8 cellular contexts compared by ENCODE assay signal in genomic region chr9:34647651-34648050, GRCh38. TPM values are rescaled to one million over a fixed set of nuclear protein-coding genes. Genes with fewer than 3 reads are reported as not detected.
A peak's percentile ranks its signal among the peaks of the same experiment; 100 is the strongest.
DNase-seq lines count a peak whose midpoint lies in the region; ATAC-seq and TF ChIP-seq lines count a peak whose summit lies in the region.

No MANE protein-coding gene starts in this region.

- no peak for TF ChIP-seq POLR2A in adrenal gland (IDR thresholded peaks at IDR 0.05)
- TF ChIP-seq POLR2A in lower leg skin (IDR thresholded peaks at IDR 0.05): no peak

- H3K36me3 ChIP-seq in adrenal gland (replicated peaks in 1 of 2) (peaks cover 0 to 26% of the 10 kb centered on the region in 2 donors), tibial artery (peaks cover 8 to 17% (median 16%) of the 10 kb centered on the region in 3 donors)

- DNase-seq in activated effector memory CD4-positive, alpha-beta T cell treated with anti-CD3 and anti-CD28 coated beads, Interleukin-2, amount 50 U/mL, for 16 hours: peak; percentile 66
- DNase-seq in activated effector memory CD4-positive, alpha-beta T cell treated with Interleukin-2 at 50 U/mL for 16 hours: no peak
- DNase-seq in adrenal gland (peak in 2 of 7 donors; percentile 44 to 64), lower leg skin (ENCODE audit: low spot score in 2 of 2) (no peak), tibial artery (no peak), NOMO-1 treated with dmso at 0.1 percent for 144 hours (lab: John Stamatoyannopoulos, UW; ENCODE audit: unreplicated experiment) (no peak), head of caudate nucleus (no peak)

- H3K27ac ChIP-seq in adrenal gland (peak overlapping the region in 2 of 5 donors; percentile 92 to 96), tibial artery (peak overlapping the region; percentile 89 to 94)

- no peaks in the 10 kb centered on the region for H3K27me3 ChIP-seq in adrenal gland
- no peaks in the 10 kb centered on the region for H3K27me3 ChIP-seq in tibial artery

- TF ChIP-seq CTCF in adrenal gland (IDR thresholded peaks at IDR 0.05) (no peak), lower leg skin (IDR thresholded peaks at IDR 0.05) (no peak), tibial artery (IDR thresholded peaks at IDR 0.05) (no peak)

- no peak for ATAC-seq in HG03139 (IDR thresholded peaks at IDR 0.05; ENCODE audit: unreplicated experiment)

- H3K9me3 ChIP-seq in adrenal gland (replicated peaks in 1 of 3): no peaks in the 10 kb centered on the region
- H3K9me3 ChIP-seq in tibial artery: no peaks in the 10 kb centered on the region

- H3K4me1 ChIP-seq in adrenal gland (replicated peaks in 1 of 2): peaks cover 36 to 39% of the 10 kb centered on the region in 2 donors
- H3K4me1 ChIP-seq in tibial artery: peaks cover 2 to 43% (median 38%) of the 10 kb centered on the region in 4 donors

- intact Hi-C loops in adrenal gland (cut with DNase I) (no loop called here), lower leg skin (cut with DNase I; ENCODE audit: low total_unique reads) (no loop called here), tibial artery (cut with DNase I; ENCODE audit: low total_unique reads) (no loop called here), head of caudate nucleus (cut with DNase I) (no loop called here)

- WGBS in adrenal gland, 4 donors: 34 to 66% (median 36%) methylated on average over 4 to 10 of the region's 10 CpGs
- WGBS in lower leg skin, 2 donors: 37 to 40% methylated on average over 10 of the region's 10 CpGs

- H3K4me3 ChIP-seq in adrenal gland: peak overlapping the region in 3 of 4 donors; percentile 37 to 79 (median 74)
- H3K4me3 ChIP-seq in lower leg skin (ENCODE audit: low read depth, poor library complexity, severe bottlenecking): peak overlapping the region; percentile 58
- H3K4me3 ChIP-seq in tibial artery: peak overlapping the region; percentile 81 to 96

RNA-seq across cellular contexts. Expression of gene GALT, which starts 1.2 kb away (rescaled TPM):
- total RNA-seq in adrenal gland: 100 to 1,000 TPM in 1 of 8 donors, 10 to 100 TPM in 7; 48.6 to 101 (median 80.5) TPM
- polyA plus RNA-seq in adrenal gland: 100 to 1,000 TPM in 2 of 3 donors, 10 to 100 TPM in 1; 37.5 to 147 (median 110) TPM
- total RNA-seq in lower leg skin: 10 to 100 TPM; 41.2 to 84.9 (median 55.5) TPM

RNA-seq across cellular contexts. Expression of gene IL11RA, which starts 4.3 kb away (rescaled TPM):
- total RNA-seq in adrenal gland (10 to 100 TPM in 4 of 8 donors, 1 to 10 TPM in 4; 8.0 to 20.1 (median 12.0) TPM), lower leg skin (10 to 100 TPM; 27.7 to 37.7 (median 29.9) TPM)
- 10 to 100 TPM in 2 of 3 donors, 1 to 10 TPM in 1; 5.2 to 27.9 (median 26.2) TPM for polyA plus RNA-seq in adrenal gland

RNA-seq across cellular contexts. Expression of gene SIGMAR1, which starts 10.1 kb away (rescaled TPM):
- total RNA-seq in adrenal gland (100 to 1,000 TPM in 4 of 8 donors, 10 to 100 TPM in 4; 64.6 to 158 (median 99.9) TPM), lower leg skin (100 to 1,000 TPM in 3 of 4 donors, 10 to 100 TPM in 1; 99.1 to 130 (median 107) TPM)
- 10 to 100 TPM; 34.6 to 96.3 (median 65.9) TPM for polyA plus RNA-seq in adrenal gland

RNA-seq across cellular contexts. Expression of gene CCL27, which starts 14.8 kb away (rescaled TPM):
- under 1 TPM in 2 of 8 donors, not detected in 6; 0.38 to 0.65 TPM for total RNA-seq in adrenal gland
- polyA plus RNA-seq in adrenal gland: under 1 TPM in 2 of 3 donors, not detected in 1; 0.10 to 0.24 TPM
- 100 to 1,000 TPM; 199 to 301 (median 241) TPM for total RNA-seq in lower leg skin

RNA-seq across cellular contexts. Expression of gene ARID3C, which starts 18.8 kb away (rescaled TPM):
- total RNA-seq in adrenal gland: not detected
- not detected for polyA plus RNA-seq in adrenal gland
- under 1 TPM in 2 of 4 donors, not detected in 2; 0.23 to 0.34 TPM for total RNA-seq in lower leg skin
